8 cellular contexts compared by ENCODE assay signal in the genomic region with DNA sequence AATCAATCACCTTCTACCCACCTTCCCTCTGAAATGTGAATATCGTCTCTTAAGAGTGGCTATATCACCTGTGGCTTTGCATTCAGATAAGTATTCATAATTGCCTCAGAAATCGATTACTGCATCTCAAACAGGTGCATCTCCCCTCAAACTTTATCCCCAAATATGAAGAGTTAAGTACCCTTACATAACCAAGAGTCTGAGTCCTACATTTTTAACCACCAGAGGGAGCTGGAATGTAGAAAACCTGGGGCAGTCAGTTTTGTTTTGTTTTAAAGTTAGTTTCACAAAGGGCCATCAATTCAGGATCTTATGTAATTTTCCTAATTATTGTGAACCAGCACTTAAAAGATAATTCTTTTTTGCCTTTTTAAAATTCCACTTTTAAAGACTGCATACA. TPM values are rescaled to one million over a fixed set of nuclear protein-coding genes. Genes with fewer than 3 reads are reported as not detected.
A peak's percentile ranks its signal among the peaks of the same experiment; 100 is the strongest.
DNase-seq lines count a peak whose midpoint lies in the region; ATAC-seq, FAIRE-seq and TF ChIP-seq lines count a peak whose summit lies in the region.

No MANE protein-coding gene starts in this region.

- TF ChIP-seq CTCF in BE2C (IDR thresholded peaks at IDR 0.05; ENCODE audit: low read depth, low read length) (peak; percentile 67), cardiac fibroblast (IDR thresholded peaks at IDR 0.05; ENCODE audit: low read depth, low read length) (peak; percentile 51), transverse colon (IDR thresholded peaks at IDR 0.05) (peak; percentile 51 to 79 (median 68))

- H3K27me3 ChIP-seq in BE2C (no peaks in the 10 kb centered on the region), transverse colon (no peaks in the 10 kb centered on the region)

- WGBS in transverse colon (ENCODE audit: low coverage in 1 of 2), 2 donors, result 11% methylated on average over 2 of the region's 2 CpGs; no CpG with 5 or more reads in 1 of the 2 donors

- H3K4me1 ChIP-seq in BE2C (no peaks in the 10 kb centered on the region; the same call in 1 of the 2 replicates), transverse colon (peaks cover 0 to 17% (median 4%) of the 10 kb centered on the region in 4 donors)

- intact Hi-C loops in transverse colon (cut with DNase I; ENCODE audit: low total_unique reads), result no loop called here

- no peak for TF ChIP-seq POLR2A in transverse colon (IDR thresholded peaks at IDR 0.05)

- ATAC-seq in HG02981 (IDR thresholded peaks at IDR 0.05; ENCODE audit: unreplicated experiment) (no peak), GM18870 (IDR thresholded peaks at IDR 0.05; ENCODE audit: unreplicated experiment) (no peak)

- no peak for DNase-seq in BE2C
- no peak for DNase-seq in GM18507 (ENCODE audit: extremely low spot score, insufficient read length, low read depth)
- peak; percentile 23 for DNase-seq in NCI-H82 treated with DMSO at 0.1 percent for 48 hours (lab: John Stamatoyannopoulos, UW; ENCODE audit: unreplicated experiment)
- DNase-seq in cardiac fibroblast (ENCODE audit: low read depth in 2 of 2), result peak; percentile 70 to 77
- DNase-seq in kidney tubule cell (ENCODE audit: low spot score), result peak; percentile 61
- no peak for DNase-seq in transverse colon

- no peak for TF ChIP-seq EP300 in transverse colon (IDR thresholded peaks at IDR 0.05; ENCODE audit: low read depth)

- H3K36me3 ChIP-seq in BE2C, result no peaks in the 10 kb centered on the region
- H3K36me3 ChIP-seq in transverse colon, result no peaks in the 10 kb centered on the region

- peak; percentile 91 for FAIRE-seq in GM18507 (lab: Jason Lieb, UNC)

- in situ Hi-C loops in transverse colon (cut with MboI; ENCODE audit: low pct_ligation_motif_present in 1 of 4, low pct_unique_long_range_greater_than_20kb in 1 of 4, low sequenced_read_pairs in 3 of 4), result loop anchor here (10.0 to 25.0 kb wide), 4 partner anchors 76 to 696 kb away; a partner anchor contains a TSS

- H3K27ac ChIP-seq in transverse colon, result peak overlapping the region; percentile 2 to 62 (median 26)

- no peaks in the 10 kb centered on the region for H3K9me3 ChIP-seq in BE2C
- no peaks in the 10 kb centered on the region for H3K9me3 ChIP-seq in transverse colon

- H3K4me3 ChIP-seq in BE2C (ENCODE audit: low read depth, low read length) (no peak overlapping the region), cardiac fibroblast (replicated peaks in 1 of 2; ENCODE audit: low read depth in 2 of 2, low read length in 2 of 2) (no peak overlapping the region), transverse colon (no peak overlapping the region)

RNA-seq across cellular contexts. Expression of a gene that starts 5.7 kb away (rescaled TPM):
- polyA plus RNA-seq in BE2C (2012; ENCODE audit: insufficient read depth, insufficient read length, low read depth), result 4.5 TPM
- 1 to 10 TPM in 3 of 4 donors, under 1 TPM in 1; 0.20 to 9.1 (median 3.7) TPM for total RNA-seq in transverse colon

RNA-seq across cellular contexts. Expression of a gene that starts 30.3 kb away (rescaled TPM):
- 25.0 TPM for polyA plus RNA-seq in BE2C (2012; ENCODE audit: insufficient read depth, insufficient read length, low read depth)
- 10 to 100 TPM in 2 of 4 donors, 1 to 10 TPM in 2; 4.8 to 34.7 (median 17.0) TPM for total RNA-seq in transverse colon

Comparison
In these comparisons a context has a peak if more than half of its experiments do, and no peak if none do; other contexts are left out.
1. DNase-seq: peak in NCI-H82 treated with DMSO at 0.1 percent for 48 hours (single experiment), cardiac fibroblast (2 of 2) and kidney tubule cell (single experiment); none in BE2C (single experiment), GM18507 (single experiment) and transverse colon (single experiment).
2. Peak in every context shown above with its lines, with median percentiles within 50 percentile points of each other: CTCF ChIP-seq.